ENCODE assay signal across 8 cellular contexts in the genomic region with DNA sequence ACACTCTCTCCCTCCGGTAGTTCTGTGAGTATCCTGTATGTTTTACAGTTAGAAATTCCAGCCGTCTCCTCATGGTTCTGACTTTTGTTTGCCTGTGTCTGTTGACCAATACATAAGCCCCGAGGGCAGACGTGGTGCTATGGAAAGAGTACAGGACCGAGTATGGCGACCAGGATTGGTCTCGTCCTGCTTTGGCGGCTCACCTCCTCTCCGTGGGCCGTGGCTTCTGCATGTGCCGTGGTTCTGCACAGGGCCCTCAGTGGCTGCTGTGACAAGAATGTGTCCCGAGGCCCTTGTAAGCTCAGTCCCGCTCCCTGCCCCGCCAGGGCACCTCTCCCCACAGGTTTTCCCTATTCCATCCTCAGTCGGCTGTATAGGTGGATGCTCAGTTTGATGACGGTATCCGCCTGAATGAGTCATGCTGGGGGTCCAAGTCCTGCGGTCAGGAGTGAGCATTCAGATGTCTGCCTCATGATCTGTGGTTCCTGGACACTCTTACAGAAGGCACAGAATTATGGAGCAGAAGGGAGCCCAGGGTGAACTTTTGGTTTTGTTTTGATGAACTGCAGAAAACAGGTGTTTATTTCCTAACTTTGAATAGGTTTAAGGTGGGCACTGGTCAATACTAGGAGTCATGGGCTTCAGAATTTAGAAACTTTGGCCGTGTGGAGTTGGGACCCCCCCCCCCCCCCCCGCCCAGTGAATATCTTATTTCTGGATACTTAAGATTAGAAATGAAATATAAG. TPM values are rescaled to one million over a fixed set of nuclear protein-coding genes. Genes with fewer than 3 reads are reported as not detected.
A peak's percentile ranks its signal among the peaks of the same experiment; 100 is the strongest.
DNase-seq lines count a peak whose midpoint lies in the region; TF ChIP-seq lines count a peak whose summit lies in the region.

No MANE protein-coding gene starts in this region.

- H3K9me3 ChIP-seq in endocrine pancreas (ENCODE audit: control insufficient read depth, low read length), result no peaks in the 10 kb centered on the region

- DNase-seq in GM04504 (ENCODE audit: low read depth), result peak; percentile 48
- DNase-seq in OCI-M1 (lab: John Stamatoyannopoulos, UW), result peak; percentile 44
- DNase-seq in neural crest cell (ENCODE audit: low read depth, low spot score), result no peak
- DNase-seq in stimulated activated CD4-positive, alpha-beta T cell treated with anti-CD3 and anti-CD28 coated beads, Interleukin-4, amount 100 ng/mL, for 4 hours, result no peak
- no peak for DNase-seq in DMS 273 treated with DMSO at 0.1 percent for 48 hours (lab: John Stamatoyannopoulos, UW)
- no peak for DNase-seq in germinal center (ENCODE audit: low spot score)
- no peak for DNase-seq in activated CD4-positive, alpha-beta T cell treated with anti-CD3 and anti-CD28 coated beads, Interleukin-2, amount 50 U/mL, for 4 hours

- H3K4me3 ChIP-seq in endocrine pancreas (ENCODE audit: control insufficient read depth, insufficient read depth, low read length), result peak overlapping the region; percentile 82

- H3K4me3 Mint-ChIP-seq in neural crest cell, result peak overlapping the region; percentile 92

- H3K36me3 ChIP-seq in endocrine pancreas (ENCODE audit: control insufficient read depth, insufficient read depth, low read length), result peaks cover 2% of the 10 kb centered on the region

- peaks cover 14% of the 10 kb centered on the region for H3K4me1 Mint-ChIP-seq in neural crest cell

- peak overlapping the region; percentile 66 for H3K27ac Mint-ChIP-seq in neural crest cell (ENCODE audit: unreplicated experiment)

- TF ChIP-seq CTCF in neural crest cell (conservative IDR thresholded peaks at IDR 0.05), result no peak

- no peaks in the 10 kb centered on the region for H3K27me3 ChIP-seq in endocrine pancreas (ENCODE audit: control insufficient read depth, insufficient read depth, low read length)

- H3K9ac ChIP-seq in endocrine pancreas (ENCODE audit: control insufficient read depth, insufficient read depth, low read length), result peak overlapping the region; percentile 75

- no peaks in the 10 kb centered on the region for H3K4me1 ChIP-seq in endocrine pancreas (ENCODE audit: control insufficient read depth, insufficient read depth, low read length)

- H3K36me3 Mint-ChIP-seq in neural crest cell (ENCODE audit: low read depth), result no peaks in the 10 kb centered on the region

- no peaks in the 10 kb centered on the region for H3K9me3 Mint-ChIP-seq in neural crest cell

- H3K27me3 Mint-ChIP-seq in neural crest cell (ENCODE audit: low read depth), result no peaks in the 10 kb centered on the region

RNA-seq across cellular contexts. Expression of a gene that starts 1.2 kb away (rescaled TPM):
- total RNA-seq in neural crest cell, result 128 and 132 TPM in 2 replicates

RNA-seq across cellular contexts. Expression of a gene that starts 19.2 kb away (rescaled TPM):
- total RNA-seq in neural crest cell, result 8.9 and 10.2 TPM in 2 replicates

RNA-seq across cellular contexts. Expression of a gene that starts 19.5 kb away (rescaled TPM):
- 42.4 and 44.0 TPM in 2 replicates for total RNA-seq in neural crest cell

RNA-seq across cellular contexts. Expression of a gene that starts 38.1 kb away (rescaled TPM):
- total RNA-seq in neural crest cell, result 6.1 and 6.9 TPM in 2 replicates

RNA-seq across cellular contexts. Expression of a gene that starts 57.9 kb away (rescaled TPM):
- total RNA-seq in neural crest cell, result 59.0 and 59.4 TPM in 2 replicates

Comparison
In these comparisons a context has a peak if more than half of its experiments do, and no peak if none do; other contexts are left out.
1. DNase-seq: peak in GM04504 (single experiment) and OCI-M1 (single experiment); none in neural crest cell (single experiment), stimulated activated CD4-positive, alpha-beta T cell treated with anti-CD3 and anti-CD28 coated beads, Interleukin-4, amount 100 ng/mL, for 4 hours (0 of 2), DMS 273 treated with DMSO at 0.1 percent for 48 hours (single experiment), germinal center (single experiment) and activated CD4-positive, alpha-beta T cell treated with anti-CD3 and anti-CD28 coated beads, Interleukin-2, amount 50 U/mL, for 4 hours (0 of 2).